16 cellular contexts compared by ENCODE assay signal in the genomic region with DNA sequence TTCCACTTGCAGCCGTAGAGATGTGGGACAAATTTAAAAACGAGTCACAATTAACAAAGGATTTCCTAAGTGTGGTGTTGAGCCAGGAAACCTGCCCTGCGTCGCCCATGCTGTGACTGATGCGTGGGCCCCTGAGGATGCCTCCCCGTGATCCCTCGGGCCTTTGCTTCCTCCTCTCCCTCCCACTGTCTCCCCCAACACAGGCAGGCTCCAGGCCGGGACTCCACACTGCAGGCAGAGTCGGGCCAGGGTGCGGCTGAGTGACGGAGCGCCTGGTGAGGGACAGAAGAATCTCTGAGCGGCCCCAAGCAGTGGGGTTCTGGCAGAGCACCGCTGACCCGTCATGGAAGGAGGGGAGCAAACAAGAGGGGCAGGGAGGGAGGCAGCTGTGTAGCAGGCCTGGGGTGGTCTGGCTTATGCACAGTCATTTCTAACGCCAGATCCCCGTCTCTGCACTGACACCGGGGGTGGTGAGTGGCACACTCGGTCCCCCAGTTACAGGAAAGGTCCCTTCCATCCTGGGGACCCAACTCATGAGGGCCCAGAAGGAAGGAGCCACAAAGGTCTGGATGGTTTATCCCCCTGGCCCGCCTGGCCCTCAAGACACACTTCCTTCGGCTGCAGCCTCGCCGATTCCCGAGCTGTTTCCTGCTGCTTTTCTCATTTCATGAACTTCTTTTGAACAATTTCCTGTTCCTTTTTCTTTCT.
DNase-seq lines count a peak whose midpoint lies in the region; ATAC-seq, FAIRE-seq and TF ChIP-seq lines count a peak whose summit lies in the region.
"Had no signal": no experiment of that assay in that cellular context is flagged by ENCODE, and none has a peak within 500 bp of the region (broad histone marks: within the 10 kb centered on the region; RNA-seq: fewer than 3 reads in every experiment).

No MANE protein-coding gene starts in this region.

- no peak overlapping the region for H3K27ac Mint-ChIP-seq in activated naive CD4-positive, alpha-beta T cell treated with anti-CD3 and anti-CD28 coated beads, Interleukin-2, amount 10 ng/mL, durations not matched to agents 7 days and 5 days
- H3K27ac Mint-ChIP-seq: progenitor cell of endocrine pancreas; stimulated activated memory B cell treated with anti-CD40 and anti-IgM and Interleukin-4, amounts not matched to agents 10 μg/mL and 1 μg/mL and 100 μg/mL, for 72 hours; T-cell had no signal

- H3K4me1 ChIP-seq in IMR-90 (ENCODE audit: control insufficient read depth, insufficient read depth, low read length) (peaks cover 19% of the 10 kb centered on the region), H1 (replicated peaks in 1 of 4; ENCODE audit: control insufficient read depth in 3 of 4, insufficient read depth in 4 of 4, low read length in 3 of 4) (peaks cover 4 to 13% (median 10%) of the 10 kb centered on the region in 4 experiments; a peak in 6 of 7 replicates), lower lobe of right lung (peaks cover 55% of the 10 kb centered on the region), spleen (peaks cover 5 to 57% (median 32%) of the 10 kb centered on the region in 6 donors), HAP-1 (no peaks in the 10 kb centered on the region), Karpas-422 (ENCODE audit: low read length) (no peaks in the 10 kb centered on the region)

- H3K9ac ChIP-seq in IMR-90 (ENCODE audit: low read depth, low read length): no peak overlapping the region; the same call in 1 of the 2 replicates
- no peak overlapping the region for H3K9ac ChIP-seq in H1 (replicated peaks in 1 of 4; ENCODE audit: extremely low read depth in 1 of 4, low read depth in 3 of 4, low read length in 3 of 4)
- H3K9ac ChIP-seq in Karpas-422 (ENCODE audit: low read length): no peak overlapping the region

- H4K91ac ChIP-seq in IMR-90 (ENCODE audit: insufficient read depth, low read depth, low read length) (peak overlapping the region; percentile 67; the same call in 1 of the 2 replicates), H1 (replicated peaks; ENCODE audit: insufficient read length, low read length) (no peak overlapping the region)

- peaks cover 17% of the 10 kb centered on the region for H3K4me1 Mint-ChIP-seq in activated naive CD4-positive, alpha-beta T cell treated with anti-CD3 and anti-CD28 coated beads, Interleukin-2, amount 10 ng/mL, durations not matched to agents 7 days and 5 days

- ATAC-seq in IMR-90 (ENCODE audit: low read depth) (no peak), lower lobe of right lung (peak in 1 of 2 donors; percentile 24)
- ATAC-seq: activated T-cell treated with anti-CD3 and anti-CD28 coated beads, Interleukin-2, amount 50 U/mL, for 4 hours; stimulated activated memory B cell treated with anti-CD40 and anti-IgM and Interleukin-4, amounts not matched to agents 10 μg/mL and 1 μg/mL and 100 μg/mL, for 72 hours; T-cell had no signal

- FAIRE-seq in H1 (lab: Jason Lieb, UNC): no peak

- H3K4me2 ChIP-seq in IMR-90 (ENCODE audit: low read depth, low read length) (no peak overlapping the region), H1 (ENCODE audit: insufficient read depth in 1 of 2, low read depth in 2 of 2, low read length in 2 of 2) (no peak overlapping the region), Karpas-422 (ENCODE audit: low read depth, low read length, poor library complexity, severe bottlenecking) (no peak overlapping the region)

- CTCF ChIA-PET in IMR-90 (lab: Yijun Ruan, JAX): interaction anchor here (0.6 kb wide), 1 partner anchor 74 kb away, joined by 3 read pairs; no protein-coding TSS in a partner anchor
- CTCF ChIA-PET in H1 (lab: Charles Lee; ENCODE audit: partially characterized antibody): interaction anchor here (1.1 kb wide), 2 partner anchors 15 to 24 kb away, joined by 3 read pairs; no protein-coding TSS in a partner anchor
- CTCF ChIA-PET in activated naive CD4-positive, alpha-beta T cell treated with anti-CD3 and anti-CD28 coated beads, Interleukin-2, amount 10 ng/mL, durations not matched to agents 7 days and 5 days (lab: Charles Lee): no interaction called here

- peak overlapping the region; percentile 41; the same call in 1 of the 2 replicates for H2BK12ac ChIP-seq in H1 (ENCODE audit: low read depth, low read length)

- H3K23me2 ChIP-seq in H1 (ENCODE audit: low read depth, low read length): no peaks in the 10 kb centered on the region

- BruUV-seq in IMR-90 (replicated peaks; lab: Mats Ljungman, UMichigan): no TSS peak

- H4K8ac ChIP-seq in IMR-90 (ENCODE audit: low read depth in 2 of 2, low read length in 2 of 2) (peak overlapping the region; percentile 58 to 82; a peak in 3 of 4 replicates), H1 (ENCODE audit: extremely low read depth, insufficient read depth, low read length) (peak overlapping the region; percentile 74; the same call in 1 of the 2 replicates)

- no peak overlapping the region for H3K4me3 Mint-ChIP-seq in activated naive CD4-positive, alpha-beta T cell treated with anti-CD3 and anti-CD28 coated beads, Interleukin-2, amount 10 ng/mL, durations not matched to agents 7 days and 5 days
- H3K4me3 Mint-ChIP-seq: activated T-cell treated with anti-CD3 and anti-CD28 coated beads, Interleukin-2, amount 50 U/mL, for 4 hours; stimulated activated memory B cell treated with anti-CD40 and anti-IgM and Interleukin-4, amounts not matched to agents 10 μg/mL and 1 μg/mL and 100 μg/mL, for 72 hours; T-cell had no signal

- H3K79me2 ChIP-seq in H1 (ENCODE audit: control insufficient read depth in 1 of 2, insufficient read depth in 2 of 2, low read length in 2 of 2) (peaks cover 0 to 29% of the 10 kb centered on the region in 2 experiments; a peak in 2 of 4 replicates), Karpas-422 (ENCODE audit: low read length) (no peaks in the 10 kb centered on the region)

- no peak overlapping the region for H2AK9ac ChIP-seq in IMR-90 (replicated peaks; ENCODE audit: low read depth, low read length, poor library complexity)

- H3K14ac ChIP-seq in IMR-90 (replicated peaks; ENCODE audit: low read depth, low read length) (peak overlapping the region; percentile 68; the same call in 1 of the 2 replicates), H1 (ENCODE audit: insufficient read length) (no peak overlapping the region)

- H3K79me1 ChIP-seq in IMR-90 (ENCODE audit: low read depth in 1 of 2, low read length in 2 of 2): peaks cover 19 to 60% of the 10 kb centered on the region in 2 experiments; a peak in 3 of 4 replicates
- H3K79me1 ChIP-seq in H1 (ENCODE audit: low read depth, low read length): peaks cover 9% of the 10 kb centered on the region

- peak overlapping the region; percentile 93 for H2AK5ac ChIP-seq in IMR-90 (ENCODE audit: low read depth, low read length)
- no peak overlapping the region for H2AK5ac ChIP-seq in H1 (ENCODE audit: low read depth, low read length)

- no peak overlapping the region for H3K4me3 ChIP-seq in IMR-90 (ENCODE audit: insufficient read depth, low read depth, low read length)
- no peak overlapping the region for H3K4me3 ChIP-seq in H1 (ENCODE audit: extremely low read depth in 1 of 4, insufficient read depth in 2 of 4, low read depth in 3 of 4, low read length in 4 of 4)
- H3K4me3 ChIP-seq in lower lobe of right lung: no peak overlapping the region
- no peak overlapping the region for H3K4me3 ChIP-seq in spleen
- H3K4me3 ChIP-seq in HAP-1: no peak overlapping the region
- H3K4me3 ChIP-seq in Karpas-422 (ENCODE audit: low read length): no peak overlapping the region

- H2BK120ac ChIP-seq in IMR-90 (ENCODE audit: low read depth, low read length) (peak overlapping the region; percentile 77), H1 (replicated peaks; ENCODE audit: low read depth, low read length) (no peak overlapping the region)

- H3K18ac ChIP-seq in IMR-90 (ENCODE audit: low read depth, low read length): peak overlapping the region; percentile 56
- 0 out of 2 replicates have a peak overlapping the region, but pooled peaks have one; percentile 9 for H3K18ac ChIP-seq in H1 (ENCODE audit: extremely low read depth, low read length)

- H2BK15ac ChIP-seq in IMR-90 (ENCODE audit: low read depth, low read length) (peak overlapping the region; percentile 65; the same call in 1 of the 3 replicates), H1 (ENCODE audit: low read length) (no peak overlapping the region)

- H4K20me1 ChIP-seq in IMR-90 (ENCODE audit: insufficient read depth, low read length): no peaks in the 10 kb centered on the region
- no peaks in the 10 kb centered on the region for H4K20me1 ChIP-seq in H1 (replicated peaks in 1 of 2; ENCODE audit: control insufficient read depth in 1 of 2, insufficient read depth in 2 of 2, low read length in 2 of 2)
- peaks cover 56% of the 10 kb centered on the region for H4K20me1 ChIP-seq in Karpas-422 (ENCODE audit: insufficient read depth, low read depth, low read length)

- peaks cover 13% of the 10 kb centered on the region for H3K9me1 ChIP-seq in IMR-90 (ENCODE audit: insufficient read depth, low read length)

- TF ChIP-seq CTCF in IMR-90 (conservative IDR thresholded peaks at IDR 0.05; ENCODE audit: low read depth, low read length): no peak
- no peak for TF ChIP-seq CTCF in H1 (IDR thresholded peaks at IDR 0.05; ENCODE audit: control extremely low read depth in 1 of 3, insufficient read depth in 1 of 3, low read depth in 1 of 3, low read length in 3 of 3)
- TF ChIP-seq CTCF in lower lobe of right lung (IDR thresholded peaks at IDR 0.05): no peak
- no peak for TF ChIP-seq CTCF in spleen (IDR thresholded peaks at IDR 0.05 in 8 of 11, conservative IDR thresholded peaks at IDR 0.05 in 3 of 11)

- WGBS in IMR-90 (ENCODE audit: extremely low coverage in 2 of 2, insufficient read length in 1 of 2), 2 experiments: 95% methylated on average over 4 of the region's 24 CpGs; no CpG with 5 or more reads in 1 of the 2 experiments
- WGBS in H1 (ENCODE audit: extremely low coverage in 1 of 2, insufficient coverage in 1 of 2, insufficient read length in 1 of 2, insufficient replicate concordance in 2 of 2, low coverage in 1 of 2, low lambda C conversion rate in 2 of 2, missing lambda C conversion rate in 1 of 2), 2 experiments: 88% methylated on average over 20 of the region's 24 CpGs; no CpG with 5 or more reads in 1 of the 2 experiments
- WGBS in spleen, 5 donors: 39 to 49% (median 42%) methylated on average over 21 to 24 of the region's 24 CpGs

- intact Hi-C loops in IMR-90 (cut with micrococcal nuclease) (no loop called here), lower lobe of right lung (cut with DNase I) (no loop called here), spleen (cut with DNase I; ENCODE audit: low total_unique reads) (no loop called here)

- H3K9me3 Mint-ChIP-seq in activated naive CD4-positive, alpha-beta T cell treated with anti-CD3 and anti-CD28 coated beads, Interleukin-2, amount 10 ng/mL, durations not matched to agents 7 days and 5 days: no peaks in the 10 kb centered on the region
- H3K9me3 Mint-ChIP-seq: activated T-cell treated with anti-CD3 and anti-CD28 coated beads, Interleukin-2, amount 50 U/mL, for 4 hours; stimulated activated memory B cell treated with anti-CD40 and anti-IgM and Interleukin-4, amounts not matched to agents 10 μg/mL and 1 μg/mL and 100 μg/mL, for 72 hours; T-cell had no signal

- DNase-seq in IMR-90: no peak
- no peak for DNase-seq in H1 (ENCODE audit: low read depth in 1 of 2, low spot score in 2 of 2)
- DNase-seq in lower lobe of right lung: no peak
- DNase-seq in spleen: no peak
- DNase-seq in HAP-1 (ENCODE audit: low spot score in 2 of 2): no peak
- DNase-seq in activated naive CD4-positive, alpha-beta T cell treated with anti-CD3 and anti-CD28 coated beads, Interleukin-2, amount 10 ng/mL, durations not matched to agents 7 days and 5 days: no peak
- no peak for DNase-seq in Karpas-422
- DNase-seq in T-helper 1 cell: no peak
- DNase-seq: activated CD4-positive, alpha-beta T cell treated with anti-CD3 and anti-CD28 coated beads for 4 hours; activated T-cell treated with anti-CD3 and anti-CD28 coated beads, Interleukin-2, amount 50 U/mL, for 4 hours; C1 segment of cervical spinal cord; hippocampal formation; stimulated activated CD4-positive, alpha-beta T cell treated with anti-CD3 and anti-CD28 coated beads, Interleukin-4, amount 100 ng/mL, for 1 hour; T-cell had no signal

- H3K27ac ChIP-seq in IMR-90 (ENCODE audit: insufficient read depth, low read length) (peak overlapping the region; percentile 19; the same call in 1 of the 2 replicates), H1 (ENCODE audit: low read depth, low read length) (peak overlapping the region; percentile 5; the same call in 1 of the 2 replicates), lower lobe of right lung (peak overlapping the region; percentile 37), spleen (peak overlapping the region; percentile 23 to 70 (median 34)), Karpas-422 (ENCODE audit: low read length) (no peak overlapping the region)

- peak overlapping the region; percentile 79 for H3K4ac ChIP-seq in IMR-90 (ENCODE audit: low read depth, low read length)
- H3K4ac ChIP-seq in H1 (replicated peaks; ENCODE audit: insufficient read length, low read depth, low read length): no peak overlapping the region

- peak overlapping the region; percentile 82; the same call in 1 of the 2 replicates for H2BK20ac ChIP-seq in IMR-90 (ENCODE audit: low read depth, low read length)
- no peak overlapping the region for H2BK20ac ChIP-seq in H1 (ENCODE audit: low read length)

- TF ChIP-seq EP300 in H1 (IDR thresholded peaks at IDR 0.05; ENCODE audit: borderline replicate concordance in 1 of 2, low read depth in 2 of 2, low read length in 2 of 2): no peak

- peaks cover 6% of the 10 kb centered on the region; the same call in 1 of the 2 replicates for H3K36me3 ChIP-seq in IMR-90 (ENCODE audit: control insufficient read depth, insufficient read depth, low read length)
- no peaks in the 10 kb centered on the region for H3K36me3 ChIP-seq in H1 (ENCODE audit: control insufficient read depth in 2 of 4, insufficient read depth in 4 of 4, low read length in 3 of 4)
- no peaks in the 10 kb centered on the region for H3K36me3 ChIP-seq in lower lobe of right lung
- peaks cover 0 to 7% (median 0%) of the 10 kb centered on the region in 6 donors for H3K36me3 ChIP-seq in spleen
- no peaks in the 10 kb centered on the region for H3K36me3 ChIP-seq in HAP-1 (replicated peaks)
- H3K36me3 ChIP-seq in Karpas-422 (ENCODE audit: insufficient read depth, low read length): no peaks in the 10 kb centered on the region

- H2AFZ ChIP-seq in IMR-90 (replicated peaks; ENCODE audit: low read length, poor library complexity) (peak overlapping the region; percentile 44), H1 (ENCODE audit: low read length) (no peak overlapping the region), Karpas-422 (ENCODE audit: low read length) (no peak overlapping the region)

- peak overlapping the region; percentile 69 for H4K5ac ChIP-seq in IMR-90 (ENCODE audit: low read depth, low read length)
- H4K5ac ChIP-seq in H1 (ENCODE audit: insufficient read length, low read depth, low read length): no peak overlapping the region

- H3K23ac ChIP-seq in IMR-90 (ENCODE audit: low read depth, low read length) (peak overlapping the region; percentile 31; the same call in 1 of the 2 replicates), H1 (ENCODE audit: insufficient read length) (no peak overlapping the region)

- H3K9me2 ChIP-seq in Karpas-422 (replicated peaks; ENCODE audit: insufficient read depth, low read length): no peaks in the 10 kb centered on the region

- H3K27me3 ChIP-seq in IMR-90 (ENCODE audit: control insufficient read depth, insufficient read depth, low read length) (no peaks in the 10 kb centered on the region), H1 (replicated peaks in 1 of 4; ENCODE audit: control insufficient read depth in 3 of 4, extremely low read depth in 1 of 4, insufficient read depth in 3 of 4, low read length in 3 of 4) (no peaks in the 10 kb centered on the region), lower lobe of right lung (ENCODE audit: low read depth) (no peaks in the 10 kb centered on the region), spleen (replicated peaks in 1 of 7) (no peaks in the 10 kb centered on the region), HAP-1 (ENCODE audit: low read depth) (no peaks in the 10 kb centered on the region), Karpas-422 (ENCODE audit: low read length) (no peaks in the 10 kb centered on the region)

- H3K36me3 Mint-ChIP-seq in activated naive CD4-positive, alpha-beta T cell treated with anti-CD3 and anti-CD28 coated beads, Interleukin-2, amount 10 ng/mL, durations not matched to agents 7 days and 5 days: no peaks in the 10 kb centered on the region

- H2BK5ac ChIP-seq in IMR-90 (ENCODE audit: low read depth, low read length, poor library complexity, severe bottlenecking): peak overlapping the region; percentile 42
- 0 out of 2 replicates have a peak overlapping the region, but pooled peaks have one; percentile 57 for H2BK5ac ChIP-seq in H1 (ENCODE audit: low read depth, low read length)

- in situ Hi-C loops in IMR-90 (cut with MboI; ENCODE audit: low sequenced_read_pairs) (no loop called here), HAP-1 (cut with MboI; ENCODE audit: low sequenced_read_pairs) (no loop called here)

- no peak for TF ChIP-seq RAD21 in IMR-90 (IDR thresholded peaks at IDR 0.05; ENCODE audit: low read length)
- TF ChIP-seq RAD21 in H1 (IDR thresholded peaks at IDR 0.05 in 1 of 2, conservative IDR thresholded peaks at IDR 0.05 in 1 of 2; ENCODE audit: low read depth in 2 of 2, low read length in 2 of 2): no peak

- H3K56ac ChIP-seq in IMR-90 (ENCODE audit: extremely low read depth, insufficient read depth, low read length): no peak overlapping the region
- H3K56ac ChIP-seq in H1 (replicated peaks; ENCODE audit: insufficient read length, low read depth, low read length): no peak overlapping the region

- H3K27me3 Mint-ChIP-seq in activated naive CD4-positive, alpha-beta T cell treated with anti-CD3 and anti-CD28 coated beads, Interleukin-2, amount 10 ng/mL, durations not matched to agents 7 days and 5 days: no peaks in the 10 kb centered on the region
- H3K27me3 Mint-ChIP-seq: stimulated activated memory B cell treated with anti-CD40 and anti-IgM and Interleukin-4, amounts not matched to agents 10 μg/mL and 1 μg/mL and 100 μg/mL, for 72 hours; T-cell had no signal

- dilution Hi-C loops in IMR-90 (cut with HindIII; ENCODE audit: low sequenced_read_pairs, unreplicated experiment): no loop called here

- 0 out of 2 replicates have a peak, but pooled peaks cover 2% of the 10 kb centered on the region for H3K9me3 ChIP-seq in IMR-90 (ENCODE audit: control insufficient read depth, insufficient read depth, low read length)
- H3K9me3 ChIP-seq in H1 (ENCODE audit: insufficient read depth in 2 of 2, low read depth in 1 of 2, low read length in 1 of 2): no peaks in the 10 kb centered on the region
- no peaks in the 10 kb centered on the region for H3K9me3 ChIP-seq in lower lobe of right lung
- H3K9me3 ChIP-seq in spleen: no peaks in the 10 kb centered on the region
- H3K9me3 ChIP-seq in HAP-1: no peaks in the 10 kb centered on the region
- H3K9me3 ChIP-seq in Karpas-422 (ENCODE audit: low read length): no peaks in the 10 kb centered on the region

- no peak for TF ChIP-seq POLR2A in IMR-90 (IDR thresholded peaks at IDR 0.05; ENCODE audit: low read depth, low read length)
- TF ChIP-seq POLR2A in H1 (IDR thresholded peaks at IDR 0.05; ENCODE audit: control extremely low read depth in 1 of 2, low read depth in 2 of 2, low read length in 2 of 2): no peak
- TF ChIP-seq POLR2A in spleen (IDR thresholded peaks at IDR 0.05): no peak

- POLR2A ChIA-PET in IMR-90 (lab: Charles Lee; ENCODE audit: unreplicated experiment): no interaction called here
- POLR2A ChIA-PET in H1 (lab: Charles Lee; ENCODE audit: partially characterized antibody): no interaction called here
